ENCODE assay signal across 1 cellular context in the genomic region with DNA sequence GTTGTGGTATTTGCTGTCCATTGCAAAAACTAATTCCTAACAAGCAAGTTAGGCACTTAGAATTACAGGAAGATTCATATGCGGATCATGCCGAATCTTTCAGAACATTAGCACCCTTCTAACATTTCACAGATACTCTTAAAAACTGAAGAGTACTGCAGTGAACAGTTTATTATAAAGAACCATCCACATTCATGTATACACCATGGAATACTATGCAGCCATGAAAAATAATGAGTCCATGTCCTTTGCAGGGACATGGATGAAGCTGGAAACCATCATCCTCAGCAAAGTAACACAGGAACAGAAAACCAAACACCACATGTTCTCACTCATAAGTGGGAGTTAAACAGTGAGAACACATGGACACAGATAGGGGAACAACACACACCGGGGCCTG.
TF ChIP-seq lines count a peak whose summit lies in the region.
"Not testable (repeated sequence)": the region's sequence is repeated elsewhere in the genome, so short reads cannot be mapped to it uniquely, and the experiment has no call there.

No MANE protein-coding gene starts in this region.

- H3K9me3 ChIP-seq in HEK293 (ENCODE audit: control insufficient read depth, insufficient read depth, low read depth, low read length) = not testable (repeated sequence)

- not testable (repeated sequence) for H3K4me1 ChIP-seq in HEK293 (ENCODE audit: control insufficient read depth, insufficient read depth, low read length)

- CTCF ChIA-PET in HEK293 (lab: Yijun Ruan, JAX) = not testable (repeated sequence)

- POLR2A ChIA-PET in HEK293 (lab: Yijun Ruan, JAX) = not testable (repeated sequence)

- H3K36me3 ChIP-seq in HEK293 (ENCODE audit: control insufficient read depth in 2 of 2, insufficient read depth in 1 of 2, low read length in 2 of 2) = not testable (repeated sequence)

- not testable (repeated sequence) for H3K27ac ChIP-seq in HEK293 (ENCODE audit: extremely low read depth, low read depth, low read length)

- not testable (repeated sequence) for H3K4me3 ChIP-seq in HEK293 (ENCODE audit: low read depth, low read length)

- TF ChIP-seq CTCF in HEK293 (tag by site-specific recombination; IDR thresholded peaks at IDR 0.05) = not testable (repeated sequence)

TF ChIP-seq in HEK293, 187 proteins besides CTCF, POLR2A, EP300 and RAD21:
- TF ChIP-seq ZNF580 (tag by site-specific recombination; IDR thresholded peaks at IDR 0.05) = 0 out of 2 replicates have a peak, but pooled peaks have one; percentile 40
- peak; percentile 96 for TF ChIP-seq ZNF146 (tag by site-specific recombination; IDR thresholded peaks at IDR 0.05)
